Comparison of ENCODE assay signal across 9 cellular contexts in the genomic region with DNA sequence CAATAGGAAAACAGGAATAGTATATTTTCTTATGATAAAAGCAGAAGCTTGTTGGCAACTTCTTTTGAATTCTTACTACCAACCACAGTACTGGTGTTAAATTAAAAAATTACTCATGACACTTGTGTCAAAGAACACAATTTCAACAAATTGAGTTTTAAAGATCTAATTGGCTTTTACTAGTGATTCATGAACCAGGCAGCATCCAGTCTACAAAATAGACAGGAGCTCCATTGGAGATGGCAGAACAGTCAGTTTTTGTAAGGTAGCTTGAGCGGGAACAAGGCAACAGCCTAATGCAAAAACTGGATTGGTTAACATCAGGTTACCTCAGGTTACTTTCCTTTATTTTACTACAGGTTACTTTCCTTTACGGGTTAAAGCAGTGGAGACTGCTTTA.
"Had no signal": no experiment of that assay in that cellular context is flagged by ENCODE, and none has a peak within 500 bp of the region (broad histone marks: within the 10 kb centered on the region; RNA-seq: fewer than 3 reads in every experiment).

No MANE protein-coding gene starts in this region.

- H3K9me3 Mint-ChIP-seq: GM23338, H9, HFFc6 had no signal

- H2AFZ ChIP-seq: GM23248, GM23338 had no signal

- ATAC-seq: GM23338, HCT116 had no signal

- H3K9me3 ChIP-seq: HAP-1 had no signal

- H3K4me1 Mint-ChIP-seq: GM23338, H9 had no signal

- H3K4me3 ChIP-seq: GM23248, GM23338, HAP-1 had no signal

- H3K36me3 ChIP-seq: HAP-1 had no signal

- H3K4me3 Mint-ChIP-seq: GM23338, H9, HFFc6 had no signal

- H3K4me1 ChIP-seq: HAP-1 had no signal

- DNase-seq: GM23248, GOT3, H7, H9, HCEC 1CT, HFFc6 had no signal

- H3K27ac Mint-ChIP-seq: GM23338 had no signal

- H3K4me2 ChIP-seq: GM23338 had no signal

- H3K9ac ChIP-seq: GM23248 had no signal
